ENCODE assay signal across 9 cellular contexts in genomic region chr3:127748754-127749327, GRCh38.
DNase-seq lines count a peak whose midpoint lies in the region; ATAC-seq and TF ChIP-seq lines count a peak whose summit lies in the region.
"Had no signal": no experiment of that assay in that cellular context is flagged by ENCODE, and none has a peak within 500 bp of the region (broad histone marks: within the 10 kb centered on the region; RNA-seq: fewer than 3 reads in every experiment).

No MANE protein-coding gene starts in this region.

- CTCF ChIA-PET in activated CD4-positive, alpha-beta memory T cell treated with anti-CD3 and anti-CD28 coated beads, Interleukin-2, amount 10 ng/mL, durations not matched to agents 7 days and 5 days (lab: Charles Lee): no interaction called here
- CTCF ChIA-PET in CD8-positive, alpha-beta memory T cell (lab: Charles Lee): no interaction called here

- H3K4me3 ChIP-seq in rectal smooth muscle tissue (ENCODE audit: low read length): no peak overlapping the region
- no peak overlapping the region for H3K4me3 ChIP-seq in CD8-positive, alpha-beta memory T cell (ENCODE audit: low read length)

- DNase-seq in AG08396 (ENCODE audit: low spot score) (peak; percentile 38), Right ventricle myocardium inferior (ENCODE audit: missing footprints) (no peak)
- DNase-seq in activated CD4-positive, alpha-beta memory T cell treated with anti-CD3 and anti-CD28 coated beads, Interleukin-2, amount 10 ng/mL, durations not matched to agents 7 days and 5 days: no peak
- DNase-seq in CD8-positive, alpha-beta memory T cell: no peak
- DNase-seq: activated CD4-positive, alpha-beta T cell treated with anti-CD3 and anti-CD28 coated beads, Interleukin-2, amount 50 U/mL, for 4 hours had no signal

- H3K36me3 ChIP-seq in rectal smooth muscle tissue (ENCODE audit: control insufficient read depth, insufficient read depth, low read length): no peaks in the 10 kb centered on the region
- no peaks in the 10 kb centered on the region for H3K36me3 ChIP-seq in CD8-positive, alpha-beta memory T cell (ENCODE audit: insufficient read depth, low read length)

- no peak overlapping the region for H3K9ac ChIP-seq in rectal smooth muscle tissue (ENCODE audit: low read length)

- no peak for ATAC-seq in SK-N-SH treated with all-trans-retinoic acid at 6 μM for 48 hours
- peak; percentile 54 for ATAC-seq in Right ventricle myocardium inferior
- ATAC-seq in HG02759 (IDR thresholded peaks at IDR 0.05; ENCODE audit: unreplicated experiment): no peak
- ATAC-seq in HG03439 (IDR thresholded peaks at IDR 0.05; ENCODE audit: unreplicated experiment): no peak

- POLR2A ChIA-PET in activated CD4-positive, alpha-beta memory T cell treated with anti-CD3 and anti-CD28 coated beads, Interleukin-2, amount 10 ng/mL, durations not matched to agents 7 days and 5 days (lab: Charles Lee): no interaction called here
- POLR2A ChIA-PET in CD8-positive, alpha-beta memory T cell (lab: Charles Lee): no interaction called here

- H3K9me3 Mint-ChIP-seq in activated CD4-positive, alpha-beta memory T cell treated with anti-CD3 and anti-CD28 coated beads, Interleukin-2, amount 10 ng/mL, durations not matched to agents 7 days and 5 days: no peaks in the 10 kb centered on the region
- no peaks in the 10 kb centered on the region for H3K9me3 Mint-ChIP-seq in CD8-positive, alpha-beta memory T cell

- no peak overlapping the region for H3K27ac Mint-ChIP-seq in activated CD4-positive, alpha-beta memory T cell treated with anti-CD3 and anti-CD28 coated beads, Interleukin-2, amount 10 ng/mL, durations not matched to agents 7 days and 5 days
- no peak overlapping the region for H3K27ac Mint-ChIP-seq in CD8-positive, alpha-beta memory T cell

- H3K4me1 Mint-ChIP-seq in activated CD4-positive, alpha-beta memory T cell treated with anti-CD3 and anti-CD28 coated beads, Interleukin-2, amount 10 ng/mL, durations not matched to agents 7 days and 5 days: peaks cover 4% of the 10 kb centered on the region
- no peaks in the 10 kb centered on the region for H3K4me1 Mint-ChIP-seq in CD8-positive, alpha-beta memory T cell

- no peak overlapping the region for H3K4me3 Mint-ChIP-seq in activated CD4-positive, alpha-beta memory T cell treated with anti-CD3 and anti-CD28 coated beads, Interleukin-2, amount 10 ng/mL, durations not matched to agents 7 days and 5 days
- H3K4me3 Mint-ChIP-seq in CD8-positive, alpha-beta memory T cell: no peak overlapping the region

- no peaks in the 10 kb centered on the region for H3K27me3 ChIP-seq in rectal smooth muscle tissue (ENCODE audit: control insufficient read depth, insufficient read depth, low read length)
- peaks cover 3% of the 10 kb centered on the region for H3K27me3 ChIP-seq in CD8-positive, alpha-beta memory T cell (ENCODE audit: insufficient read depth, low read length, poor library complexity, severe bottlenecking)

- H3K27me3 Mint-ChIP-seq in activated CD4-positive, alpha-beta memory T cell treated with anti-CD3 and anti-CD28 coated beads, Interleukin-2, amount 10 ng/mL, durations not matched to agents 7 days and 5 days: peaks cover 31% of the 10 kb centered on the region
- H3K27me3 Mint-ChIP-seq in CD8-positive, alpha-beta memory T cell: no peaks in the 10 kb centered on the region

- H3K36me3 Mint-ChIP-seq in activated CD4-positive, alpha-beta memory T cell treated with anti-CD3 and anti-CD28 coated beads, Interleukin-2, amount 10 ng/mL, durations not matched to agents 7 days and 5 days (ENCODE audit: low read depth): no peaks in the 10 kb centered on the region
- no peaks in the 10 kb centered on the region for H3K36me3 Mint-ChIP-seq in CD8-positive, alpha-beta memory T cell

- no peaks in the 10 kb centered on the region for H3K9me3 ChIP-seq in CD8-positive, alpha-beta memory T cell (ENCODE audit: low read length)

- H3K27ac ChIP-seq in rectal smooth muscle tissue (ENCODE audit: low read depth, low read length): peak overlapping the region; percentile 44
- no peak overlapping the region for H3K27ac ChIP-seq in CD8-positive, alpha-beta memory T cell (ENCODE audit: low read depth, low read length)

- H3K4me1 ChIP-seq in rectal smooth muscle tissue (ENCODE audit: control insufficient read depth, insufficient read depth, low read length): peaks cover 15% of the 10 kb centered on the region
- no peaks in the 10 kb centered on the region for H3K4me1 ChIP-seq in CD8-positive, alpha-beta memory T cell (ENCODE audit: insufficient read depth, low read length)

- intact Hi-C loops in Right ventricle myocardium inferior (cut with DNase I): loop anchor here (2.0 kb wide), 1 partner anchor 72 kb away; no protein-coding TSS in a partner anchor

TF ChIP-seq in SK-N-SH treated with all-trans-retinoic acid at 6 μM for 48 hours, 23 proteins besides CTCF, POLR2A, EP300 and RAD21:
- TF ChIP-seq OSR1 (CRISPR knock-in tag; IDR thresholded peaks at IDR 0.05): no peak
- TF ChIP-seq ZFP3 (CRISPR knock-in tag; IDR thresholded peaks at IDR 0.05): peak; percentile 94
TF ChIP-seq in SK-N-SH treated with all-trans-retinoic acid at 6 μM for 48 hours: peak in this region for 1.
